Comparison of ENCODE assay signal across 1 cellular context in genomic region chr10:47268696-47269095, GRCh38.
TF ChIP-seq lines count a peak whose summit lies in the region.

No MANE protein-coding gene starts in this region.

TF ChIP-seq in GM23338, 12 proteins besides CTCF, POLR2A, EP300 and RAD21 (continued from another document):
- TF ChIP-seq ZNF462 (CRISPR knock-in tag; IDR thresholded peaks at IDR 0.05) = no peak
- no peak for TF ChIP-seq STAT1 (IDR thresholded peaks at IDR 0.05; ENCODE audit: unreplicated experiment)
- TF ChIP-seq REST (IDR thresholded peaks at IDR 0.05; ENCODE audit: unreplicated experiment) = no peak
- TF ChIP-seq EZH2phosphoT487 (IDR thresholded peaks at IDR 0.05; ENCODE audit: unreplicated experiment) = no peak
